In genomic region chr1:27322569-27323116, GRCh38 we compare ENCODE assay signal across 1 cellular context.
TF ChIP-seq lines count a peak whose summit lies in the region.

No MANE protein-coding gene starts in this region.

TF ChIP-seq in SK-N-SH, 30 proteins besides CTCF, POLR2A, EP300 and RAD21 (continued from another document):
- no peak for TF ChIP-seq USF2 (IDR thresholded peaks at IDR 0.05; ENCODE audit: borderline replicate concordance, low read depth, low read length)
- TF ChIP-seq MEF2A (IDR thresholded peaks at IDR 0.05; ENCODE audit: borderline replicate concordance, low read depth) = no peak
- TF ChIP-seq POLR2AphosphoS5 (IDR thresholded peaks at IDR 0.05; ENCODE audit: low read depth, low read length) = no peak
- no peak; the same call in 1 of the 2 replicates for TF ChIP-seq MXI1 (IDR thresholded peaks at IDR 0.05; ENCODE audit: low read depth, low read length)
- no peak for TF ChIP-seq SMC3 (IDR thresholded peaks at IDR 0.05; ENCODE audit: low read depth, low read length)
